In genomic region chr14:91496790-91497189, GRCh38 we compare ENCODE assay signal across 10 cellular contexts. TPM values are rescaled to one million over a fixed set of nuclear protein-coding genes. Genes with fewer than 3 reads are reported as not detected.
DNase-seq lines count a peak whose midpoint lies in the region; ATAC-seq, FAIRE-seq and TF ChIP-seq lines count a peak whose summit lies in the region.
"Had no signal": no experiment of that assay in that cellular context is flagged by ENCODE, and none has a peak within 500 bp of the region (broad histone marks: within the 10 kb centered on the region; RNA-seq: fewer than 3 reads in every experiment).

No MANE protein-coding gene starts in this region.

- no peak overlapping the region for H3K27ac ChIP-seq in CD8-positive, alpha-beta T cell (ENCODE audit: low read depth, low read length)
- H3K27ac ChIP-seq in K562 (ENCODE audit: extremely low read depth, low read depth, low read length): no peak overlapping the region
- H3K27ac ChIP-seq: SJCRH30, vagina had no signal

- peaks cover 83% of the 10 kb centered on the region for H3K4me1 Mint-ChIP-seq in CD8-positive, alpha-beta T cell (ENCODE audit: low read depth)
- peaks cover 75 to 79% of the 10 kb centered on the region in 2 donors for H3K4me1 Mint-ChIP-seq in natural killer cell

- H3K4me3 Mint-ChIP-seq in CD8-positive, alpha-beta T cell: peak overlapping the region; percentile 64
- H3K4me3 Mint-ChIP-seq in natural killer cell: peak overlapping the region; percentile 32

- TF ChIP-seq RAD21 in K562 (CRISPR knock-in tag; conservative IDR thresholded peaks at IDR 0.05 in 1 of 2, IDR thresholded peaks at IDR 0.05 in 1 of 2): no peak

- no peaks in the 10 kb centered on the region for H3K9me3 Mint-ChIP-seq in CD8-positive, alpha-beta T cell
- no peaks in the 10 kb centered on the region for H3K9me3 Mint-ChIP-seq in natural killer cell

- H3K36me3 ChIP-seq in CD8-positive, alpha-beta T cell (ENCODE audit: insufficient read depth, low read length): no peaks in the 10 kb centered on the region
- H3K36me3 ChIP-seq in K562 (ENCODE audit: control insufficient read depth, insufficient read depth, low read length): peaks cover 9% of the 10 kb centered on the region; the same call in 2 of the 3 replicates
- H3K36me3 ChIP-seq: vagina had no signal

- H3K36me3 Mint-ChIP-seq in CD8-positive, alpha-beta T cell: peaks cover 41% of the 10 kb centered on the region
- H3K36me3 Mint-ChIP-seq in natural killer cell: no peaks in the 10 kb centered on the region

- H3K4me1 ChIP-seq in CD8-positive, alpha-beta T cell (ENCODE audit: insufficient read depth, low read length): peaks cover 69% of the 10 kb centered on the region
- H3K4me1 ChIP-seq in K562 (replicated peaks in 1 of 2; ENCODE audit: control insufficient read depth in 2 of 2, insufficient read depth in 2 of 2, low read length in 2 of 2): peaks cover 6 to 26% of the 10 kb centered on the region in 2 experiments; a peak in 4 of 5 replicates
- H3K4me1 ChIP-seq: SJCRH30 had no signal

- POLR2A ChIA-PET in CD8-positive, alpha-beta T cell (lab: Charles Lee): interaction anchor here (2.5 kb wide), 1 partner anchor 12 kb away, joined by 7 read pairs; no protein-coding TSS in a partner anchor
- POLR2A ChIA-PET in K562 (lab: Yijun Ruan, JAX): no interaction called here

- intact Hi-C loops in CD8-positive, alpha-beta T cell (cut with DNase I, micrococcal nuclease): loop anchor here in 1 of 2 experiments (5.0 kb wide), 1 partner anchor 416 kb away; no protein-coding TSS in a partner anchor
- intact Hi-C loops in K562 (cut with micrococcal nuclease) (no loop called here), natural killer cell (cut with micrococcal nuclease) (no loop called here)

- H3K27ac Mint-ChIP-seq in CD8-positive, alpha-beta T cell: peak overlapping the region; percentile 52
- H3K27ac Mint-ChIP-seq in natural killer cell: peak overlapping the region; percentile 16 to 77

- in situ Hi-C loops in K562 (cut with MboI): no loop called here

- peaks cover 97% of the 10 kb centered on the region for H3K79me2 ChIP-seq in K562 (ENCODE audit: control insufficient read depth, insufficient read depth, low read length)

- H3K4me3 ChIP-seq in CD8-positive, alpha-beta T cell (ENCODE audit: low read depth, low read length): no peak overlapping the region
- no peak overlapping the region for H3K4me3 ChIP-seq in K562
- H3K4me3 ChIP-seq: SJCRH30, vagina had no signal

- BruUV-seq in K562 (replicated peaks; lab: Mats Ljungman, UMichigan): no TSS peak

- ATAC-seq in CD8-positive, alpha-beta T cell: no peak
- ATAC-seq in HG03354 (IDR thresholded peaks at IDR 0.05; ENCODE audit: poor library complexity, severe bottlenecking, unreplicated experiment) (peak; percentile 35), K562 (no peak), natural killer cell (no peak), HG03521 (IDR thresholded peaks at IDR 0.05; ENCODE audit: unreplicated experiment) (no peak), GM21360 (IDR thresholded peaks at IDR 0.05; ENCODE audit: unreplicated experiment) (no peak)
- ATAC-seq: activated CD4-positive, CD25-positive, alpha-beta regulatory T cell treated with anti-CD3 and anti-CD28 coated beads, Interleukin-2, amount 50 U/mL, for 24 hours had no signal

- no peak overlapping the region for H2AFZ ChIP-seq in K562 (ENCODE audit: low read depth, low read length)

- CTCF ChIA-PET in CD8-positive, alpha-beta T cell (lab: Charles Lee): no interaction called here
- CTCF ChIA-PET in K562 (lab: Yijun Ruan, JAX; ENCODE audit: low intra/inter-chr PET ratio): no interaction called here

- H3K9me3 ChIP-seq in CD8-positive, alpha-beta T cell (ENCODE audit: low read length): no peaks in the 10 kb centered on the region
- H3K9me3 ChIP-seq in K562 (replicated peaks; ENCODE audit: control insufficient read depth, insufficient read depth, low read depth, low read length): no peaks in the 10 kb centered on the region
- H3K9me3 ChIP-seq: SJCRH30, vagina had no signal

- no peaks in the 10 kb centered on the region for H3K9me1 ChIP-seq in K562 (ENCODE audit: control insufficient read depth, insufficient read depth, low read length)

- no peak overlapping the region for H3K4me2 ChIP-seq in K562 (ENCODE audit: insufficient read depth, low read length)

- TF ChIP-seq CTCF in CD8-positive, alpha-beta T cell (IDR thresholded peaks at IDR 0.05): no peak
- TF ChIP-seq CTCF in K562 (IDR thresholded peaks at IDR 0.05 in 2 of 3, conservative IDR thresholded peaks at IDR 0.05 in 1 of 3; ENCODE audit: insufficient read depth in 2 of 3, low read depth in 1 of 3, low read length in 3 of 3) (no peak), natural killer cell (IDR thresholded peaks at IDR 0.05) (no peak)

- no peak for TF ChIP-seq POLR2A in K562 (conservative IDR thresholded peaks at IDR 0.05)

- no peaks in the 10 kb centered on the region for H3K27me3 ChIP-seq in CD8-positive, alpha-beta T cell (ENCODE audit: insufficient read depth, low read length)
- no peaks in the 10 kb centered on the region for H3K27me3 ChIP-seq in K562 (ENCODE audit: control insufficient read depth in 2 of 2, insufficient read depth in 2 of 2, low read length in 2 of 2)
- H3K27me3 ChIP-seq: SJCRH30, vagina had no signal

- WGBS in K562 (ENCODE audit: insufficient coverage, low coverage, missing lambda C conversion rate): 69% methylated on average over 1 of the region's 1 CpG

- H4K20me1 ChIP-seq in K562 (replicated peaks; ENCODE audit: control insufficient read depth, insufficient read depth, low read length): peaks cover 10% of the 10 kb centered on the region

- FAIRE-seq in K562 (lab: Jason Lieb, UNC): no peak

- H3K9ac ChIP-seq in K562 (ENCODE audit: insufficient read depth in 1 of 2, low read depth in 2 of 2, low read length in 2 of 2): no peak overlapping the region

- DNase-seq in CD8-positive, alpha-beta T cell: no peak
- no peak for DNase-seq in K562 (ENCODE audit: extremely low read depth in 1 of 4, low spot score in 3 of 4)
- no peak for DNase-seq in natural killer cell
- DNase-seq in NCI-H524 treated with DMSO at 0.1 percent for 48 hours (lab: John Stamatoyannopoulos, UW): no peak
- DNase-seq: SJCRH30 had no signal

- no peaks in the 10 kb centered on the region for H3K27me3 Mint-ChIP-seq in CD8-positive, alpha-beta T cell (ENCODE audit: low read depth)
- H3K27me3 Mint-ChIP-seq in natural killer cell (ENCODE audit: low read depth in 2 of 2): no peaks in the 10 kb centered on the region

- TF ChIP-seq EP300 in K562 (IDR thresholded peaks at IDR 0.05; ENCODE audit: low read length): no peak

TF ChIP-seq in K562, 482 proteins besides CTCF, POLR2A, EP300 and RAD21:
- TF ChIP-seq BRCA1 (IDR thresholded peaks at IDR 0.05) (no peak), BRCA1 (CRISPR knock-in tag; IDR thresholded peaks at IDR 0.05) (no peak), NR1H2 (CRISPR knock-in tag; IDR thresholded peaks at IDR 0.05) (no peak), FOXJ2 (tag; IDR thresholded peaks at IDR 0.05) (0 out of 2 replicates have a peak, but pooled peaks have one; percentile 27), XRCC4 (IDR thresholded peaks at IDR 0.05; ENCODE audit: extremely low read depth, insufficient read depth, insufficient read length) (no peak), RFX1 (IDR thresholded peaks at IDR 0.05) (peak; percentile 59), ETV5 (CRISPR knock-in tag; IDR thresholded peaks at IDR 0.05; ENCODE audit: low read depth) (no peak), ZSCAN29 (IDR thresholded peaks at IDR 0.05) (no peak), RBBP5 (IDR thresholded peaks at IDR 0.05; ENCODE audit: borderline replicate concordance, insufficient read depth, low read length, poor library complexity, severe bottlenecking) (no peak), PATZ1 (CRISPR knock-in tag; IDR thresholded peaks at IDR 0.05; ENCODE audit: borderline replicate concordance) (no peak)

RNA-seq across cellular contexts. Expression of gene PPP4R3A, which starts 13.3 kb away (rescaled TPM):
- total RNA-seq in CD8-positive, alpha-beta T cell: 100 to 1,000 TPM; 279 to 285 TPM
- 29.3 and 104 TPM in 2 replicates for total RNA-seq in K562 (2011; cell fraction: chromatin; rRNA removed; ENCODE audit: low replicate concordance)
- 16.8 and 17.8 TPM in 2 replicates for total RNA-seq in K562 (2011; cell fraction: nucleolus; rRNA removed)
- 29.3 and 44.7 TPM in 2 replicates for total RNA-seq in K562 (2011; cell fraction: nucleoplasm; rRNA removed)
- total RNA-seq in K562 (2014; rRNA removed) (29.9 and 37.8 TPM in 2 replicates), K562 (2014; rRNA removed; fragmentation: Illumina TruSeq; extraction: Trizol) (44.5 and 46.2 TPM in 2 replicates), K562 (2015; rRNA removed; fragmentation: Illumina TruSeq; extraction: Trizol) (48.5 and 54.9 TPM in 2 replicates), K562 (2021) (44.9 and 49.9 TPM in 2 replicates), natural killer cell (100 to 1,000 TPM; 168 to 216 (median 180) TPM)
- polyA plus RNA-seq in K562 (2011; rRNA removed) (32.5 and 32.8 TPM in 2 replicates), K562 (2014; fragmentation: Illumina TruSeq; extraction: Trizol) (42.6 and 54.1 TPM in 2 replicates), K562 (2014; fragmentation: Nextera tagmentation; extraction: Ambion mirVana) (10 to 100 TPM in 1 of 2 experiments, 1 to 10 TPM in 1; 9.5 to 14.7 TPM), K562 (2014; rRNA removed) (32.8 and 52.6 TPM in 2 replicates)
- polyA plus RNA-seq in K562 (2011; cell fraction: cytosol; rRNA removed): 8.2 and 13.6 TPM in 2 replicates
- 31.4 and 33.4 TPM in 2 replicates for polyA plus RNA-seq in K562 (2011; cell fraction: nucleus; rRNA removed)
- polyA plus RNA-seq in K562 (2012): 28.6 and 29.4 TPM in 2 replicates
- 36.3 and 37.3 TPM in 2 replicates for polyA minus RNA-seq in K562 (2011; rRNA and poly(A)+ RNA removed)
- 12.9 and 22.3 TPM in 2 replicates for polyA minus RNA-seq in K562 (2011; cell fraction: cytosol; rRNA and poly(A)+ RNA removed)
- polyA minus RNA-seq in K562 (2011; cell fraction: nucleus; rRNA and poly(A)+ RNA removed): 12.9 and 27.3 TPM in 2 replicates
